ENCODE assay signal across 14 cellular contexts in the genomic region with DNA sequence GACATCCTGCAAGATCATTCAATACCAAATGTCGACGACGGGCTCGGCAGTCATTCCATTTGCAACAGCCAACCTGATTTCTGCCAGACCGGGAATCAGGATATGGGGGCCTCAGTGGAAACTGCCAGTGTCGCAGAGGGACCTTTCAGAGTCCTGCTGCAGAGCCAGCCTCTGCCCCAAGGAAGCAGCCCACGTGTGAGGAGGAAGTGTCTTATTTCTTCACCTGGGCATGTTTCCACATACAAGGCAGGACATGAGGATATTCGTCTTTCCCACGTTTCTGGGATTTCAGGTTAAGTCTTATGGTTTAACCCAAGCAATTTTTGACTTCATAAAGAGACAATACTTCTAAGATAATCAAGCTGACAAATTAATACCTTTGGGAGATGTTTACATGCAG.
DNase-seq lines count a peak whose midpoint lies in the region; ATAC-seq, FAIRE-seq and TF ChIP-seq lines count a peak whose summit lies in the region.
"Had no signal": no experiment of that assay in that cellular context is flagged by ENCODE, and none has a peak within 500 bp of the region (broad histone marks: within the 10 kb centered on the region; RNA-seq: fewer than 3 reads in every experiment).

No MANE protein-coding gene starts in this region.

- H3K9me3 Mint-ChIP-seq in endothelial cell (ENCODE audit: unreplicated experiment): no peaks in the 10 kb centered on the region
- H3K9me3 Mint-ChIP-seq in CD4-positive, alpha-beta memory T cell: no peaks in the 10 kb centered on the region
- H3K9me3 Mint-ChIP-seq in CD8-positive, alpha-beta memory T cell: no peaks in the 10 kb centered on the region

- POLR2A ChIA-PET in CD4-positive, alpha-beta memory T cell (lab: Charles Lee; ENCODE audit: partially characterized antibody): no interaction called here
- POLR2A ChIA-PET in CD8-positive, alpha-beta memory T cell (lab: Charles Lee): no interaction called here

- peak overlapping the region; percentile 46 for H3K4me2 ChIP-seq in parathyroid adenoma (ENCODE audit: low read length)

- H3K4me1 Mint-ChIP-seq in endothelial cell (ENCODE audit: unreplicated experiment): peaks cover 32% of the 10 kb centered on the region
- peaks cover 4 to 12% (median 7%) of the 10 kb centered on the region in 4 donors for H3K4me1 Mint-ChIP-seq in CD4-positive, alpha-beta memory T cell
- peaks cover 7 to 18% (median 17%) of the 10 kb centered on the region in 3 donors for H3K4me1 Mint-ChIP-seq in CD8-positive, alpha-beta memory T cell

- TF ChIP-seq CTCF in endothelial cell (IDR thresholded peaks at IDR 0.05; ENCODE audit: unreplicated experiment): no peak
- TF ChIP-seq CTCF in parathyroid adenoma (IDR thresholded peaks at IDR 0.05): no peak
- no peak for TF ChIP-seq CTCF in pancreas (IDR thresholded peaks at IDR 0.05)

- H2AFZ ChIP-seq in parathyroid adenoma: no peak overlapping the region

- H3K27ac ChIP-seq in parathyroid adenoma (peak overlapping the region; percentile 57), pancreas (no peak overlapping the region)
- no peak overlapping the region for H3K27ac ChIP-seq in CD4-positive, alpha-beta memory T cell (ENCODE audit: low read depth, low read length)
- H3K27ac ChIP-seq in CD8-positive, alpha-beta memory T cell (ENCODE audit: low read depth, low read length): no peak overlapping the region

- H3K79me2 ChIP-seq in parathyroid adenoma: peaks cover 3% of the 10 kb centered on the region

- H3K27me3 Mint-ChIP-seq in endothelial cell (ENCODE audit: unreplicated experiment): peaks cover 1% of the 10 kb centered on the region
- no peaks in the 10 kb centered on the region for H3K27me3 Mint-ChIP-seq in CD4-positive, alpha-beta memory T cell
- H3K27me3 Mint-ChIP-seq in CD8-positive, alpha-beta memory T cell: peaks cover 0 to 1% of the 10 kb centered on the region in 2 donors

- intact Hi-C loops in pancreas (cut with DNase I): no loop called here
- intact Hi-C loops in CD4-positive, alpha-beta memory T cell (cut with micrococcal nuclease): no loop called here

- WGBS in pancreas, 2 donors: 87% methylated on average over 9 of the region's 9 CpGs

- no peak overlapping the region for H3K4me3 Mint-ChIP-seq in endothelial cell (ENCODE audit: unreplicated experiment)
- H3K4me3 Mint-ChIP-seq in CD4-positive, alpha-beta memory T cell: no peak overlapping the region
- H3K4me3 Mint-ChIP-seq in CD8-positive, alpha-beta memory T cell: no peak overlapping the region

- peak overlapping the region; percentile 58 for H3K27ac Mint-ChIP-seq in endothelial cell (ENCODE audit: unreplicated experiment)
- H3K27ac Mint-ChIP-seq in CD4-positive, alpha-beta memory T cell: no peak overlapping the region
- no peak overlapping the region for H3K27ac Mint-ChIP-seq in CD8-positive, alpha-beta memory T cell

- no peak for FAIRE-seq in pancreas (lab: Jason Lieb, UNC)
- FAIRE-seq: A204.1, D721Med had no signal

- DNase-seq in NCI-H2171 treated with DMSO at 0.1 percent for 48 hours (lab: John Stamatoyannopoulos, UW) (peak; percentile 71), endothelial cell (ENCODE audit: low spot score) (no peak), pancreas (no peak)
- DNase-seq in CD4-positive, alpha-beta memory T cell: no peak
- DNase-seq in CD8-positive, alpha-beta memory T cell: no peak
- DNase-seq: AML-193, Caco-2, GDM1, KG1 had no signal

- no peaks in the 10 kb centered on the region for H3K27me3 ChIP-seq in parathyroid adenoma (ENCODE audit: control insufficient read depth, insufficient read depth, low read length)
- no peaks in the 10 kb centered on the region for H3K27me3 ChIP-seq in pancreas
- H3K27me3 ChIP-seq in CD4-positive, alpha-beta memory T cell (ENCODE audit: insufficient read depth, low read length): no peaks in the 10 kb centered on the region
- H3K27me3 ChIP-seq in CD8-positive, alpha-beta memory T cell (ENCODE audit: insufficient read depth, low read length, poor library complexity, severe bottlenecking): no peaks in the 10 kb centered on the region

- H3K4me1 ChIP-seq in parathyroid adenoma: peaks cover 13% of the 10 kb centered on the region
- no peaks in the 10 kb centered on the region for H3K4me1 ChIP-seq in pancreas
- no peaks in the 10 kb centered on the region for H3K4me1 ChIP-seq in CD4-positive, alpha-beta memory T cell (ENCODE audit: insufficient read depth, low read length)
- no peaks in the 10 kb centered on the region for H3K4me1 ChIP-seq in CD8-positive, alpha-beta memory T cell (ENCODE audit: insufficient read depth, low read length)
- H3K4me1 ChIP-seq: HAP-1 had no signal

- H3K9ac ChIP-seq in parathyroid adenoma: no peak overlapping the region

- CTCF ChIA-PET in CD4-positive, alpha-beta memory T cell (lab: Charles Lee; ENCODE audit: partially characterized antibody): no interaction called here
- CTCF ChIA-PET in CD8-positive, alpha-beta memory T cell (lab: Charles Lee): interaction anchor here (0.8 kb wide), 1 partner anchor 173 kb away, joined by 4 read pairs; no protein-coding TSS in a partner anchor

- H3K36me3 Mint-ChIP-seq in endothelial cell (ENCODE audit: low read depth, unreplicated experiment): no peaks in the 10 kb centered on the region
- H3K36me3 Mint-ChIP-seq in CD4-positive, alpha-beta memory T cell: peaks cover 8 to 16% of the 10 kb centered on the region in 2 donors
- peaks cover 3 to 12% (median 12%) of the 10 kb centered on the region in 3 donors for H3K36me3 Mint-ChIP-seq in CD8-positive, alpha-beta memory T cell

- H3K9me3 ChIP-seq in parathyroid adenoma (ENCODE audit: control insufficient read depth, low read length): no peaks in the 10 kb centered on the region
- H3K9me3 ChIP-seq in pancreas: no peaks in the 10 kb centered on the region
- H3K9me3 ChIP-seq in CD4-positive, alpha-beta memory T cell (ENCODE audit: control insufficient read depth in 1 of 2, low read length in 2 of 2): no peaks in the 10 kb centered on the region
- no peaks in the 10 kb centered on the region for H3K9me3 ChIP-seq in CD8-positive, alpha-beta memory T cell (ENCODE audit: low read length)
- H3K9me3 ChIP-seq: Caco-2, HAP-1 had no signal

- H3K4me3 ChIP-seq in parathyroid adenoma (ENCODE audit: low read depth, low read length) (peak overlapping the region; percentile 28), pancreas (no peak overlapping the region)
- no peak overlapping the region for H3K4me3 ChIP-seq in CD4-positive, alpha-beta memory T cell (ENCODE audit: low read length in 2 of 2)
- no peak overlapping the region for H3K4me3 ChIP-seq in CD8-positive, alpha-beta memory T cell (ENCODE audit: low read length)
- H3K4me3 ChIP-seq: HAP-1 had no signal

- H3K36me3 ChIP-seq in parathyroid adenoma (ENCODE audit: control insufficient read depth, insufficient read depth, low read length) (no peaks in the 10 kb centered on the region), pancreas (no peaks in the 10 kb centered on the region)
- no peaks in the 10 kb centered on the region for H3K36me3 ChIP-seq in CD4-positive, alpha-beta memory T cell (ENCODE audit: insufficient read depth, low read length)
- no peaks in the 10 kb centered on the region for H3K36me3 ChIP-seq in CD8-positive, alpha-beta memory T cell (ENCODE audit: insufficient read depth, low read length)
- H3K36me3 ChIP-seq: HAP-1 had no signal

- no peak for ATAC-seq in GM19328 (IDR thresholded peaks at IDR 0.05; ENCODE audit: unreplicated experiment)
- no peak for ATAC-seq in pancreas
